Comparison of ENCODE assay signal across 34 cellular contexts in genomic region chr20:14404515-14404914, GRCh38.
"Had no signal": no experiment of that assay in that cellular context is flagged by ENCODE, and none has a peak within 500 bp of the region (broad histone marks: within the 10 kb centered on the region; RNA-seq: fewer than 3 reads in every experiment).

No MANE protein-coding gene starts in this region.

- H3K4me3 Mint-ChIP-seq: activated B cell treated with CpG ODN at 0.5 μM for 24 hours; activated CD4-positive, alpha-beta memory T cell treated with anti-CD3 and anti-CD28 coated beads for 36 hours; activated CD4-positive, alpha-beta T cell treated with anti-CD3 and anti-CD28 coated beads, Interleukin-2, amount 10 ng/mL, durations not matched to agents 24 days and 14 days; activated CD8-positive, alpha-beta T cell treated with anti-CD3 and anti-CD28 coated beads for 36 hours; activated naive CD4-positive, alpha-beta T cell treated with anti-CD3 and anti-CD28 coated beads for 36 hours; activated naive CD8-positive, alpha-beta T cell treated with anti-CD3 and anti-CD28 coated beads for 36 hours; activated T-cell treated with anti-CD3 and anti-CD28 coated beads, Interleukin-2, amount 50 U/mL, for 4 hours; activated T-cell treated with anti-CD3 and anti-CD28 coated beads, Interleukin-2, amount 50 U/mL, for 72 hours; activated T-helper 1 cell treated with anti-CD3 and anti-CD28 coated beads, Interleukin-12 subunit alpha, Interleukin-12 subunit beta, Interleukin-2, Interleukin-4 antibody, amounts not matched to agents 30 ng/mL and 10 ng/mL and 1 ng/mL, durations not matched to agents 14 hours and 24 hours and 36 hours; activated T-helper 17 cell treated with anti-CD3 and anti-CD28 coated beads, Interleukin-2, amount 50 U/mL, for 72 hours; T-helper 17 cell had no signal

- H3K4me3 ChIP-seq: adrenal gland, body of pancreas, breast epithelium had no signal

- H3K27me3 Mint-ChIP-seq: activated B cell treated with CpG ODN at 0.5 μM for 24 hours; activated CD4-positive, alpha-beta memory T cell treated with anti-CD3 and anti-CD28 coated beads for 36 hours; activated CD4-positive, alpha-beta T cell treated with anti-CD3 and anti-CD28 coated beads, Interleukin-2, amount 10 ng/mL, durations not matched to agents 24 days and 14 days; activated CD8-positive, alpha-beta T cell treated with anti-CD3 and anti-CD28 coated beads for 36 hours; activated naive CD8-positive, alpha-beta T cell treated with anti-CD3 and anti-CD28 coated beads for 36 hours; activated T-helper 17 cell treated with anti-CD3 and anti-CD28 coated beads, Interleukin-2, amount 50 U/mL, for 72 hours; T-helper 17 cell had no signal

- H3K27ac ChIP-seq: adrenal gland, body of pancreas, brain microvascular endothelial cell, breast epithelium, VCaP had no signal

- H3K9me3 Mint-ChIP-seq: activated B cell treated with CpG ODN at 0.5 μM for 24 hours; activated CD4-positive, alpha-beta T cell treated with anti-CD3 and anti-CD28 coated beads, Interleukin-2, amount 10 ng/mL, durations not matched to agents 24 days and 14 days; activated CD8-positive, alpha-beta T cell treated with anti-CD3 and anti-CD28 coated beads for 36 hours; activated naive CD8-positive, alpha-beta T cell treated with anti-CD3 and anti-CD28 coated beads for 36 hours had no signal

- H3K9me3 ChIP-seq: adrenal gland, body of pancreas, breast epithelium had no signal

- H3K36me3 Mint-ChIP-seq: activated CD4-positive, alpha-beta memory T cell treated with anti-CD3 and anti-CD28 coated beads for 36 hours; activated naive CD4-positive, alpha-beta T cell treated with anti-CD3 and anti-CD28 coated beads, Interleukin-2, amount 50 U/mL, for 72 hours; activated naive CD8-positive, alpha-beta T cell treated with anti-CD3 and anti-CD28 coated beads for 36 hours had no signal

- H3K27ac Mint-ChIP-seq: activated B cell treated with CpG ODN at 0.5 μM for 24 hours; activated CD4-positive, alpha-beta memory T cell treated with anti-CD3 and anti-CD28 coated beads for 36 hours; activated CD4-positive, alpha-beta T cell treated with anti-CD3 and anti-CD28 coated beads, Interleukin-2, amount 10 ng/mL, durations not matched to agents 24 days and 14 days; activated CD8-positive, alpha-beta T cell treated with anti-CD3 and anti-CD28 coated beads for 36 hours; activated naive CD4-positive, alpha-beta T cell treated with anti-CD3 and anti-CD28 coated beads for 36 hours; activated naive CD4-positive, alpha-beta T cell treated with anti-CD3 and anti-CD28 coated beads, Interleukin-2, amount 50 U/mL, for 72 hours; activated naive CD8-positive, alpha-beta T cell treated with anti-CD3 and anti-CD28 coated beads for 36 hours; activated T-cell treated with anti-CD3 and anti-CD28 coated beads, Interleukin-2, amount 50 U/mL, for 72 hours; activated T-helper 1 cell treated with anti-CD3 and anti-CD28 coated beads, Interleukin-12 subunit alpha, Interleukin-12 subunit beta, Interleukin-2, Interleukin-4 antibody, amounts not matched to agents 30 ng/mL and 10 ng/mL and 1 ng/mL, durations not matched to agents 14 hours and 24 hours and 36 hours; activated T-helper 17 cell treated with anti-CD3 and anti-CD28 coated beads, Interleukin-2, amount 50 U/mL, for 72 hours; T-helper 17 cell had no signal

- H3K36me3 ChIP-seq: adrenal gland, brain microvascular endothelial cell, breast epithelium had no signal

- H3K27me3 ChIP-seq: adrenal gland, body of pancreas, brain microvascular endothelial cell, breast epithelium had no signal

- FAIRE-seq: astrocyte, TTC549 had no signal

- DNase-seq: activated B cell treated with CpG ODN at 0.5 μM for 24 hours; activated CD4-positive, alpha-beta memory T cell treated with anti-CD3 and anti-CD28 coated beads for 36 hours; activated CD4-positive, alpha-beta T cell treated with anti-CD3 and anti-CD28 coated beads for 4 hours; activated CD4-positive, alpha-beta T cell treated with anti-CD3 and anti-CD28 coated beads, Interleukin-2, amount 10 ng/mL, durations not matched to agents 24 days and 14 days; activated CD4-positive, alpha-beta T cell treated with anti-CD3 and anti-CD28 coated beads, Interleukin-2, amount 50 U/mL, for 1 hour; activated CD4-positive, alpha-beta T cell treated with anti-CD3 and anti-CD28 coated beads, Interleukin-2, amount 50 U/mL, for 4 hours; activated CD4-positive, CD25-positive, alpha-beta regulatory T cell treated with anti-CD3 and anti-CD28 coated beads, Interleukin-2, amount 50 U/mL, for 72 hours; activated CD8-positive, alpha-beta memory T cell treated with anti-CD3 and anti-CD28 coated beads, Interleukin-2, amount 50 U/mL, for 4 hours; activated CD8-positive, alpha-beta T cell treated with anti-CD3 and anti-CD28 coated beads for 36 hours; activated effector memory CD4-positive, alpha-beta T cell treated with anti-CD3 and anti-CD28 coated beads, Interleukin-2, amount 50 U/mL, for 16 hours; activated gamma-delta T cell treated with Interleukin-2 at 50 U/mL for 16 hours; activated naive CD4-positive, alpha-beta T cell; activated naive CD4-positive, alpha-beta T cell treated with anti-CD3 and anti-CD28 coated beads for 36 hours; activated naive CD4-positive, alpha-beta T cell treated with anti-CD3 and anti-CD28 coated beads, Interleukin-2, amount 50 U/mL, for 16 hours; activated naive CD8-positive, alpha-beta T cell treated with anti-CD3 and anti-CD28 coated beads for 36 hours; activated T-cell treated with anti-CD3 and anti-CD28 coated beads for 4 hours; activated T-cell treated with anti-CD3 and anti-CD28 coated beads, Interleukin-2, amount 50 U/mL, for 1 hour; activated T-cell treated with anti-CD3 and anti-CD28 coated beads, Interleukin-2, amount 50 U/mL, for 4 hours; activated T-cell treated with anti-CD3 and anti-CD28 coated beads, Interleukin-2, amount 50 U/mL, for 72 hours; adrenal gland; amniotic stem cell; aorta; body of pancreas; brain microvascular endothelial cell; central memory CD4-positive, alpha-beta T cell; T-helper 17 cell; T1000 had no signal

- ATAC-seq: activated CD8-positive, alpha-beta T cell treated with anti-CD3 and anti-CD28 coated beads for 36 hours; activated naive CD4-positive, alpha-beta T cell treated with anti-CD3 and anti-CD28 coated beads, Interleukin-2, amount 50 U/mL, for 72 hours; activated T-cell treated with anti-CD3 and anti-CD28 coated beads, Interleukin-2, amount 50 U/mL, for 4 hours; activated T-cell treated with anti-CD3 and anti-CD28 coated beads, Interleukin-2, amount 50 U/mL, for 72 hours; activated T-helper 17 cell treated with anti-CD3 and anti-CD28 coated beads, Interleukin-2, amount 50 U/mL, for 72 hours; body of pancreas; T-helper 17 cell had no signal

- H3K4me1 ChIP-seq: adrenal gland, body of pancreas, breast epithelium had no signal

- H3K4me1 Mint-ChIP-seq: activated B cell treated with CpG ODN at 0.5 μM for 24 hours; activated CD4-positive, alpha-beta T cell treated with anti-CD3 and anti-CD28 coated beads, Interleukin-2, amount 10 ng/mL, durations not matched to agents 24 days and 14 days; activated naive CD8-positive, alpha-beta T cell treated with anti-CD3 and anti-CD28 coated beads for 36 hours; activated T-helper 17 cell treated with anti-CD3 and anti-CD28 coated beads, Interleukin-2, amount 50 U/mL, for 72 hours; T-helper 17 cell had no signal
